Comparison of ENCODE assay signal across 23 cellular contexts in the genomic region with DNA sequence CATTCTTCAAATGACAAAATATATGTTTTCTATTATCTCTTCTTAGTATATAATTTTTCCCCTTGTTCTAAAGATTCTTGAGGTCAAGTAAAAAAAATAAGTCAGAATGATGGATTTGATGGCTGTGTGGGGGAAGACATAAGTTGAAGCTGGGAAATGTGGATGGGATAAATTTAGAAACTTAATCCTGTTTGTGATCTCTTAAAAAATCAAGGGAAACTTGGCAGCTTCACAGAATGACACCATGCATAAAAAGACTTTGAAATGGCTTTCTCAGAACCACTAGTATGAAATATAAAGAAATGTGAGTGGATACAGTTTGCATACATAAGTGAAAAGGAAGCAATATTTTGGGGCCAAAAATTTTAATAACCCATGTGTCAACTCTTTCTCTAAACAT.
"Had no signal": no experiment of that assay in that cellular context is flagged by ENCODE, and none has a peak within 500 bp of the region (broad histone marks: within the 10 kb centered on the region; RNA-seq: fewer than 3 reads in every experiment).

No MANE protein-coding gene starts in this region.

- DNase-seq: dermis blood vessel endothelial cell; effector memory CD4-positive, alpha-beta T cell; foreskin keratinocyte; heart left ventricle; kidney; left lung; mesendoderm; naive thymus-derived CD8-positive, alpha-beta T cell; occipital lobe; posterior cingulate gyrus; psoas muscle; retina; right lobe of liver; small intestine; stimulated activated CD4-positive, alpha-beta T cell treated with anti-CD3 and anti-CD28 coated beads, Interleukin-15, amount 100 ng/mL, for 24 hours; stimulated activated CD4-positive, alpha-beta T cell treated with anti-CD3 and anti-CD28 coated beads, Interleukin-2, amount 100 ng/mL, for 48 hours; stimulated activated CD8-positive, alpha-beta memory T cell treated with anti-CD3 and anti-CD28 coated beads, Interleukin-4, amount 100 ng/mL, for 48 hours; stimulated activated naive CD4-positive, alpha-beta T cell; stimulated activated naive CD8-positive, alpha-beta T cell treated with anti-CD3 and anti-CD28 coated beads, Interleukin-15, amount 100 ng/mL, for 72 hours; transverse colon; upper lobe of right lung; uterus had no signal

- ATAC-seq: foreskin keratinocyte; gastroesophageal sphincter; heart left ventricle; left lung; naive thymus-derived CD8-positive, alpha-beta T cell; psoas muscle; right lobe of liver; stimulated activated naive CD8-positive, alpha-beta T cell treated with anti-CD3 and anti-CD28 coated beads, Interleukin-15, amount 100 ng/mL, for 72 hours; upper lobe of right lung had no signal
